34 cellular contexts compared by ENCODE assay signal in the genomic region with DNA sequence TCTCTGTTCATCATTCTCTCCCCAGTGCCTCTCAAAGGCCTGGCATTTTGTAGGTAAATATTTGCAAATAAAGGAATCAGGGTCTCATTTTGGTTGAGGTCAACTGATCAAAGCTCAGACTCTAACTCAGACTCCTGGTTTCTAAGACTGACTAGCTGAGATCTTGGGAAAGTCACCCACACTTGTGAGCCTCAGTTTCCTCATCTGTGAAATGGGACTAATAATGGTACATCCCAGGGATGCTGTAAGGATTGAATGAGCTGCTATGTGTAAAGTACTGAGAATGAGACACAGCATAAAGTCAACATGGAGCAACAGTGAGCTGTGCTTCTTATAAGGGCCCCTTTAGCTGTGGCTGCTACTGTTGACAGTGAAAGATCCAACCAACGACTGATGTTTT.
"Had no signal": no experiment of that assay in that cellular context is flagged by ENCODE, and none has a peak within 500 bp of the region (broad histone marks: within the 10 kb centered on the region; RNA-seq: fewer than 3 reads in every experiment).

No MANE protein-coding gene starts in this region.

- H3K27me3 ChIP-seq: MG63 had no signal

- H3K36me3 ChIP-seq: MG63 had no signal

- DNase-seq: Karpas-422, Kasumi-1, MG63, MM.1S, MV-4-11, NCI-H1048, NCI-H1092, NCI-H1092 treated with DMSO at 0.1 percent for 48 hours, NCI-H1105, NCI-H1105 treated with DMSO at 0.1 percent for 48 hours, NCI-H1417, NCI-H1417 treated with DMSO at 0.1 percent for 48 hours, NCI-H1436, NCI-H1436 treated with DMSO at 0.1 percent for 48 hours, NCI-H146, NCI-H1694, NCI-H1694 treated with DMSO at 0.1 percent for 48 hours, NCI-H187, NCI-H187 treated with DMSO at 0.1 percent for 48 hours, NCI-H1930, NCI-H2029, NCI-H2029 treated with DMSO at 0.1 percent for 48 hours, NCI-H2081, NCI-H2081 treated with DMSO at 0.1 percent for 48 hours, NCI-H2107, NCI-H2171, NCI-H2171 treated with DMSO at 0.1 percent for 48 hours, NCI-H2227 treated with DMSO at 0.1 percent for 48 hours, NCI-H226, NCI-H345, NCI-H446, NCI-H446 treated with DMSO at 0.1 percent for 48 hours, NCI-H510A, NCI-H510A treated with DMSO at 0.1 percent for 48 hours had no signal

- H3K4me3 ChIP-seq: MG63 had no signal
